Comparison of ENCODE assay signal across 13 cellular contexts in the genomic region with DNA sequence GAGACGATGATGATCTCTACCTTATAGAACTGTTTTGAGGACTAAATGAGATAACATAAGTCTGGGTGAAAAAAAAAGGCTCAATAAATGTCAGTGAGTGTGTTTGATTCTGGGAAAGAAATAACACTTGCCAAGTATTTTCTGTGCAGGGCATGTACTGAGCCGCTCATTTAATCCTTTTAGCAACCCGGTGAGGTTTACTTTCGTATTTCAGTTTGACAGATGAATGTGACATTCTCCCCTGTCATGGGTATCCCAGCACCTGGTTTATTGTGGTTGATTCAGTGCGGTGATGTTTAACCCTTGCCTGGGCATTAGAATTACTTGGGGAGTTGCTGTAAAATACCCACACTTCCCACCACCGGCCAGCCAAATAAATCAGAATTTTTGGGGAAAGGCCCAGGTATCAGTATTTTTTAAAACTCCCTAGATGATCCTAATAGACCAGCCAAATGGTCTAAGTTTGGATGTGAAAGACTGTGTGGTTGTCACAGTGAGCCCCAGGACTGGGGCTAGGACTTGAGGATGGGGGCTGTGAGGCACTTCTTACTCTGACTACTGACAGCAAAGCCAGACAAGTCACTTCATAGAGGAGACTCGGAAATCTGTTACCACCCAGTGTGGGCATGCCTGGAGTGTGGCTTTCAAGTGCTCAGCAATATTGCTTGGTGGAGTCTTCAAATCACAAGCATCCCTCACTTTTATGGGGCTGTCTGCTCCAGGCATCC.
A peak's percentile ranks its signal among the peaks of the same experiment; 100 is the strongest.
DNase-seq lines count a peak whose midpoint lies in the region; ATAC-seq, FAIRE-seq and TF ChIP-seq lines count a peak whose summit lies in the region.
"Had no signal": no experiment of that assay in that cellular context is flagged by ENCODE, and none has a peak within 500 bp of the region (broad histone marks: within the 10 kb centered on the region; RNA-seq: fewer than 3 reads in every experiment).

No MANE protein-coding gene starts in this region.

- peak; percentile 63 for DNase-seq in activated CD8-positive, alpha-beta T cell treated with anti-CD3 and anti-CD28 coated beads for 36 hours
- no peak for DNase-seq in activated CD8-positive, alpha-beta T cell treated with anti-CD3 and anti-CD28 coated beads, Interleukin-2, amount 10 ng/mL, durations not matched to agents 7 days and 5 days
- DNase-seq in IMR-90 (no peak), GM12878 (ENCODE audit: low read depth, low spot score) (no peak), activated gamma-delta T cell treated with Interleukin-2 at 50 U/mL for 16 hours (no peak), NCI-H1694 treated with DMSO at 0.1 percent for 48 hours (lab: John Stamatoyannopoulos, UW) (no peak), Right ventricle myocardium superior (no peak)
- DNase-seq in stimulated activated CD8-positive, alpha-beta memory T cell treated with anti-CD3 and anti-CD28 coated beads, Interleukin-4, amount 100 ng/mL, for 48 hours = peak; percentile 31
- DNase-seq: activated gamma-delta T cell, SHP77 had no signal

- no peak overlapping the region for H4K91ac ChIP-seq in IMR-90 (ENCODE audit: insufficient read depth, low read depth, low read length)

- RAD21 ChIA-PET in GM12878 (lab: Charles Lee; ENCODE audit: unreplicated experiment) = no interaction called here

- H3K27me3 Mint-ChIP-seq in activated CD8-positive, alpha-beta T cell treated with anti-CD3 and anti-CD28 coated beads for 36 hours = peaks cover 38% of the 10 kb centered on the region
- H3K27me3 Mint-ChIP-seq in activated CD8-positive, alpha-beta T cell treated with anti-CD3 and anti-CD28 coated beads, Interleukin-2, amount 10 ng/mL, durations not matched to agents 7 days and 5 days (ENCODE audit: low read depth) = peaks cover 24% of the 10 kb centered on the region

- H4K20me1 ChIP-seq in IMR-90 (ENCODE audit: insufficient read depth, low read length) (no peaks in the 10 kb centered on the region), GM12878 (ENCODE audit: control insufficient read depth, insufficient read depth) (no peaks in the 10 kb centered on the region)

- no peak overlapping the region for H4K8ac ChIP-seq in IMR-90 (ENCODE audit: low read depth in 2 of 2, low read length in 2 of 2)

- SMC1A ChIA-PET in GM12878 (lab: Charles Lee; ENCODE audit: uncharacterized antibody, unreplicated experiment) = no interaction called here

- no peak for TF ChIP-seq POLR2A in IMR-90 (IDR thresholded peaks at IDR 0.05; ENCODE audit: low read depth, low read length)
- no peak for TF ChIP-seq POLR2A in GM12878 (IDR thresholded peaks at IDR 0.05; ENCODE audit: low read depth, low read length)

- no peak overlapping the region for H4K5ac ChIP-seq in IMR-90 (ENCODE audit: low read depth, low read length)

- BruUV-seq in IMR-90 (replicated peaks; lab: Mats Ljungman, UMichigan) (no TSS peak), GM12878 (replicated peaks; lab: Mats Ljungman, UMichigan) (no TSS peak)

- H3K27ac Mint-ChIP-seq in activated CD8-positive, alpha-beta T cell treated with anti-CD3 and anti-CD28 coated beads for 36 hours = peak overlapping the region; percentile 18
- no peak overlapping the region for H3K27ac Mint-ChIP-seq in activated CD8-positive, alpha-beta T cell treated with anti-CD3 and anti-CD28 coated beads, Interleukin-2, amount 10 ng/mL, durations not matched to agents 7 days and 5 days
- H3K27ac Mint-ChIP-seq: T-helper 1 cell treated with Interleukin-12 subunit alpha and Interleukin-12 subunit beta and Interleukin-4 antibody, amounts not matched to agents 30 μg/mL and 1 μg/mL, for 36 hours had no signal

- H2AFZ ChIP-seq in IMR-90 (replicated peaks; ENCODE audit: low read length, poor library complexity) (no peak overlapping the region), GM12878 (ENCODE audit: control insufficient read depth, low read depth, low read length) (no peak overlapping the region)

- H3K9me1 ChIP-seq in IMR-90 (ENCODE audit: insufficient read depth, low read length) = peaks cover 27% of the 10 kb centered on the region

- no peaks in the 10 kb centered on the region for H3K79me1 ChIP-seq in IMR-90 (ENCODE audit: low read depth in 1 of 2, low read length in 2 of 2)

- H3K27me3 ChIP-seq in IMR-90 (ENCODE audit: control insufficient read depth, insufficient read depth, low read length) = no peaks in the 10 kb centered on the region
- H3K27me3 ChIP-seq in GM12878 (replicated peaks in 1 of 2; ENCODE audit: control insufficient read depth in 2 of 2, insufficient read depth in 2 of 2, low read length in 1 of 2) = peaks cover 4 to 9% of the 10 kb centered on the region in 2 experiments

- H3K9me3 Mint-ChIP-seq in activated CD8-positive, alpha-beta T cell treated with anti-CD3 and anti-CD28 coated beads for 36 hours = no peaks in the 10 kb centered on the region
- no peaks in the 10 kb centered on the region for H3K9me3 Mint-ChIP-seq in activated CD8-positive, alpha-beta T cell treated with anti-CD3 and anti-CD28 coated beads, Interleukin-2, amount 10 ng/mL, durations not matched to agents 7 days and 5 days (ENCODE audit: insufficient read depth)
- H3K9me3 Mint-ChIP-seq: T-helper 1 cell treated with Interleukin-12 subunit alpha and Interleukin-12 subunit beta and Interleukin-4 antibody, amounts not matched to agents 30 μg/mL and 1 μg/mL, for 36 hours had no signal

- CTCF ChIA-PET in activated CD8-positive, alpha-beta T cell treated with anti-CD3 and anti-CD28 coated beads for 36 hours (lab: Charles Lee) = interaction anchor here (1.0 kb wide), 1 partner anchor 136 kb away, joined by 3 read pairs; no protein-coding TSS in a partner anchor
- CTCF ChIA-PET in activated CD8-positive, alpha-beta T cell treated with anti-CD3 and anti-CD28 coated beads, Interleukin-2, amount 10 ng/mL, durations not matched to agents 7 days and 5 days (lab: Charles Lee) = no interaction called here
- CTCF ChIA-PET in IMR-90 (lab: Yijun Ruan, JAX) = no interaction called here
- CTCF ChIA-PET in GM12878 (lab: Yijun Ruan, JAX) = interaction anchor here (1.1 kb wide), 1 partner anchor 24 kb away, joined by 3 read pairs; no protein-coding TSS in a partner anchor

- in situ Hi-C loops in IMR-90 (cut with MboI; ENCODE audit: low sequenced_read_pairs) (no loop called here), GM12878 (cut with MboI) (no loop called here)

- H2BK15ac ChIP-seq in IMR-90 (ENCODE audit: low read depth, low read length) = peak overlapping the region; percentile 26; the same call in 2 of the 3 replicates

- peak overlapping the region; percentile 20 for H2AK9ac ChIP-seq in IMR-90 (replicated peaks; ENCODE audit: low read depth, low read length, poor library complexity)

- no peak overlapping the region for H3K4me3 Mint-ChIP-seq in activated CD8-positive, alpha-beta T cell treated with anti-CD3 and anti-CD28 coated beads for 36 hours
- no peak overlapping the region for H3K4me3 Mint-ChIP-seq in activated CD8-positive, alpha-beta T cell treated with anti-CD3 and anti-CD28 coated beads, Interleukin-2, amount 10 ng/mL, durations not matched to agents 7 days and 5 days
- H3K4me3 Mint-ChIP-seq: T-helper 1 cell treated with Interleukin-12 subunit alpha and Interleukin-12 subunit beta and Interleukin-4 antibody, amounts not matched to agents 30 μg/mL and 1 μg/mL, for 36 hours had no signal

- H3K9ac ChIP-seq in IMR-90 (ENCODE audit: low read depth, low read length) (no peak overlapping the region), GM12878 (ENCODE audit: control insufficient read depth, insufficient read depth, low read length) (no peak overlapping the region)

- no peak overlapping the region for H3K4me3 ChIP-seq in IMR-90 (ENCODE audit: insufficient read depth, low read depth, low read length)
- H3K4me3 ChIP-seq in GM12878 = no peak overlapping the region

- no peak overlapping the region for H3K56ac ChIP-seq in IMR-90 (ENCODE audit: extremely low read depth, insufficient read depth, low read length)

- H3K4me1 Mint-ChIP-seq in activated CD8-positive, alpha-beta T cell treated with anti-CD3 and anti-CD28 coated beads for 36 hours (ENCODE audit: low read depth) = peaks cover 22% of the 10 kb centered on the region
- H3K4me1 Mint-ChIP-seq in activated CD8-positive, alpha-beta T cell treated with anti-CD3 and anti-CD28 coated beads, Interleukin-2, amount 10 ng/mL, durations not matched to agents 7 days and 5 days (ENCODE audit: low read depth) = no peaks in the 10 kb centered on the region

- H3K9me3 ChIP-seq in IMR-90 (ENCODE audit: control insufficient read depth, insufficient read depth, low read length) (no peaks in the 10 kb centered on the region), GM12878 (replicated peaks; ENCODE audit: control insufficient read depth, insufficient read depth, low read length) (no peaks in the 10 kb centered on the region)

- H3K4me2 ChIP-seq in IMR-90 (ENCODE audit: low read depth, low read length) = no peak overlapping the region
- H3K4me2 ChIP-seq in GM12878 (ENCODE audit: control insufficient read depth, insufficient read depth) = no peak overlapping the region

- peak; percentile 65 for FAIRE-seq in GM12878 (lab: Jason Lieb, UNC)
- FAIRE-seq: GM12891 had no signal

- dilution Hi-C loops in IMR-90 (cut with HindIII; ENCODE audit: low sequenced_read_pairs, unreplicated experiment) = no loop called here

- no peak overlapping the region for H2BK5ac ChIP-seq in IMR-90 (ENCODE audit: low read depth, low read length, poor library complexity, severe bottlenecking)

- no peaks in the 10 kb centered on the region for H3K79me2 ChIP-seq in GM12878 (ENCODE audit: control insufficient read depth, insufficient read depth, low read length)

- no peaks in the 10 kb centered on the region for H3K36me3 Mint-ChIP-seq in activated CD8-positive, alpha-beta T cell treated with anti-CD3 and anti-CD28 coated beads for 36 hours (ENCODE audit: low read depth)
- H3K36me3 Mint-ChIP-seq in activated CD8-positive, alpha-beta T cell treated with anti-CD3 and anti-CD28 coated beads, Interleukin-2, amount 10 ng/mL, durations not matched to agents 7 days and 5 days (ENCODE audit: low read depth) = no peaks in the 10 kb centered on the region

- intact Hi-C loops in activated CD8-positive, alpha-beta T cell treated with anti-CD3 and anti-CD28 coated beads for 36 hours (cut with micrococcal nuclease) = loop anchor here (10.0 kb wide), 1 partner anchor 58 kb away; no protein-coding TSS in a partner anchor
- intact Hi-C loops in IMR-90 (cut with micrococcal nuclease) = no loop called here
- intact Hi-C loops in GM12878 (cut with micrococcal nuclease; ENCODE audit: unreplicated experiment) = no loop called here
- intact Hi-C loops in Right ventricle myocardium superior (cut with DNase I) = no loop called here

- H3K36me3 ChIP-seq in IMR-90 (ENCODE audit: control insufficient read depth, insufficient read depth, low read length) (no peaks in the 10 kb centered on the region), GM12878 (ENCODE audit: control insufficient read depth in 2 of 2, insufficient read depth in 2 of 2, low read length in 1 of 2) (no peaks in the 10 kb centered on the region)

- no peak for TF ChIP-seq CTCF in activated CD8-positive, alpha-beta T cell treated with anti-CD3 and anti-CD28 coated beads for 36 hours (IDR thresholded peaks at IDR 0.05)
- TF ChIP-seq CTCF in IMR-90 (conservative IDR thresholded peaks at IDR 0.05; ENCODE audit: low read depth, low read length) (no peak), GM12878 (IDR thresholded peaks at IDR 0.05 in 2 of 3, conservative IDR thresholded peaks at IDR 0.05 in 1 of 3; ENCODE audit: control insufficient read depth in 2 of 3, extremely low read depth in 1 of 3, insufficient read depth in 1 of 3, low read depth in 3 of 3, low read length in 3 of 3) (no peak)

- WGBS in IMR-90 (ENCODE audit: extremely low coverage in 2 of 2, insufficient read length in 1 of 2), 2 experiments = 100% methylated on average over 1 of the region's 7 CpGs; no CpG with 5 or more reads in 1 of the 2 experiments
- WGBS in GM12878 (ENCODE audit: insufficient coverage, insufficient replicate concordance, low lambda C conversion rate, missing lambda C conversion rate) = 20% methylated on average over 7 of the region's 7 CpGs

- H3K23ac ChIP-seq in IMR-90 (ENCODE audit: low read depth, low read length) = no peak overlapping the region

- peak overlapping the region; percentile 59; the same call in 1 of the 2 replicates for H2AK5ac ChIP-seq in IMR-90 (ENCODE audit: low read depth, low read length)

- H2BK20ac ChIP-seq in IMR-90 (ENCODE audit: low read depth, low read length) = 0 out of 2 replicates have a peak overlapping the region, but pooled peaks have one; percentile 52

- H3K14ac ChIP-seq in IMR-90 (replicated peaks; ENCODE audit: low read depth, low read length) = no peak overlapping the region

- no peak overlapping the region for H3K4ac ChIP-seq in IMR-90 (ENCODE audit: low read depth, low read length)

- TF ChIP-seq RAD21 in IMR-90 (IDR thresholded peaks at IDR 0.05; ENCODE audit: low read length) = no peak
- no peak for TF ChIP-seq RAD21 in GM12878 (IDR thresholded peaks at IDR 0.05; ENCODE audit: insufficient read depth, low read depth, low read length)

- POLR2A ChIA-PET in activated CD8-positive, alpha-beta T cell treated with anti-CD3 and anti-CD28 coated beads for 36 hours (lab: Charles Lee) = no interaction called here
- POLR2A ChIA-PET in activated CD8-positive, alpha-beta T cell treated with anti-CD3 and anti-CD28 coated beads, Interleukin-2, amount 10 ng/mL, durations not matched to agents 7 days and 5 days (lab: Charles Lee) = no interaction called here
- POLR2A ChIA-PET in IMR-90 (lab: Charles Lee; ENCODE audit: unreplicated experiment) = no interaction called here
- POLR2A ChIA-PET in GM12878 (lab: Charles Lee) = no interaction called here

- no peak overlapping the region for H3K18ac ChIP-seq in IMR-90 (ENCODE audit: low read depth, low read length)

- no peak for TF ChIP-seq EP300 in GM12878 (IDR thresholded peaks at IDR 0.05; ENCODE audit: borderline replicate concordance in 1 of 2, control insufficient read depth in 1 of 2, low read depth in 2 of 2, low read length in 2 of 2)

- peaks cover 22% of the 10 kb centered on the region for H3K4me1 ChIP-seq in IMR-90 (ENCODE audit: control insufficient read depth, insufficient read depth, low read length)
- no peaks in the 10 kb centered on the region; the same call in 1 of the 2 replicates for H3K4me1 ChIP-seq in GM12878 (ENCODE audit: control insufficient read depth, insufficient read depth, low read length)

- H3K27ac ChIP-seq in IMR-90 (ENCODE audit: insufficient read depth, low read length) (no peak overlapping the region), GM12878 (ENCODE audit: control insufficient read depth, insufficient read depth) (no peak overlapping the region)

- H2BK120ac ChIP-seq in IMR-90 (ENCODE audit: low read depth, low read length) = peak overlapping the region; percentile 77; the same call in 1 of the 2 replicates

- peak; percentile 95 for ATAC-seq in activated CD8-positive, alpha-beta T cell treated with anti-CD3 and anti-CD28 coated beads for 36 hours
- no peak for ATAC-seq in activated CD8-positive, alpha-beta T cell treated with anti-CD3 and anti-CD28 coated beads, Interleukin-2, amount 10 ng/mL, durations not matched to agents 7 days and 5 days
- ATAC-seq in IMR-90 (ENCODE audit: low read depth) (no peak), GM12878 (peak; percentile 68), Right ventricle myocardium superior (ENCODE audit: poor library complexity) (no peak)
- ATAC-seq: sciatic nerve had no signal

Comparison
In these comparisons a context has a peak if more than half of its experiments do, and no peak if none do; other contexts are left out.
1. ATAC-seq: peak in activated CD8-positive, alpha-beta T cell treated with anti-CD3 and anti-CD28 coated beads for 36 hours (single experiment) and GM12878 (single experiment); none in activated CD8-positive, alpha-beta T cell treated with anti-CD3 and anti-CD28 coated beads, Interleukin-2, amount 10 ng/mL, durations not matched to agents 7 days and 5 days (single experiment), IMR-90 (single experiment) and Right ventricle myocardium superior (single experiment).
2. DNase-seq: peak in activated CD8-positive, alpha-beta T cell treated with anti-CD3 and anti-CD28 coated beads for 36 hours (single experiment) and stimulated activated CD8-positive, alpha-beta memory T cell treated with anti-CD3 and anti-CD28 coated beads, Interleukin-4, amount 100 ng/mL, for 48 hours (single experiment); none in activated CD8-positive, alpha-beta T cell treated with anti-CD3 and anti-CD28 coated beads, Interleukin-2, amount 10 ng/mL, durations not matched to agents 7 days and 5 days (single experiment), IMR-90 (single experiment), GM12878 (single experiment), activated gamma-delta T cell treated with Interleukin-2 at 50 U/mL for 16 hours (single experiment), NCI-H1694 treated with DMSO at 0.1 percent for 48 hours (single experiment) and Right ventricle myocardium superior (single experiment).
3. CTCF ChIA-PET loops: an anchor here in activated CD8-positive, alpha-beta T cell treated with anti-CD3 and anti-CD28 coated beads for 36 hours (1.0 kb wide) and GM12878 (1.1 kb wide); none called in activated CD8-positive, alpha-beta T cell treated with anti-CD3 and anti-CD28 coated beads, Interleukin-2, amount 10 ng/mL, durations not matched to agents 7 days and 5 days and IMR-90.